22 cellular contexts compared by ENCODE assay signal in genomic region chr15:28075482-28076029, GRCh38. TPM values are rescaled to one million over a fixed set of nuclear protein-coding genes. Genes with fewer than 3 reads are reported as not detected.
DNase-seq lines count a peak whose midpoint lies in the region; ATAC-seq lines count a peak whose summit lies in the region.
"Had no signal": no experiment of that assay in that cellular context is flagged by ENCODE, and none has a peak within 500 bp of the region (broad histone marks: within the 10 kb centered on the region; RNA-seq: fewer than 3 reads in every experiment).

No MANE protein-coding gene starts in this region.

- DNase-seq in NCI-H748 (lab: John Stamatoyannopoulos, UW; ENCODE audit: unreplicated experiment) (peak; percentile 26), NCI-H748 treated with DMSO at 0.1 percent for 48 hours (lab: John Stamatoyannopoulos, UW) (no peak), NCI-H2081 (lab: John Stamatoyannopoulos, UW) (peak; percentile 45 to 84), SK-MEL-5 (ENCODE audit: low read depth, low spot score) (peak; percentile 92), NCI-H187 treated with DMSO at 0.1 percent for 48 hours (lab: John Stamatoyannopoulos, UW) (no peak), NCI-H345 treated with DMSO at 0.1 percent for 48 hours (lab: John Stamatoyannopoulos, UW; ENCODE audit: unreplicated experiment) (no peak)
- DNase-seq: Calu3; CD4-positive, alpha-beta T cell; DMS53; HCEC 1CT; Karpas-422; MM.1S; NCI-H1694 treated with DMSO at 0.1 percent for 48 hours; NCI-H2227 treated with DMSO at 0.1 percent for 48 hours; NCI-H526; SHP77; T-cell had no signal

- no peak for ATAC-seq in HG02840 (IDR thresholded peaks at IDR 0.05; ENCODE audit: low FRiP score, unreplicated experiment)
- ATAC-seq: GM23338, SK-N-SH treated with all-trans-retinoic acid at 6 μM for 48 hours, T-cell had no signal

- in situ Hi-C loops in SK-MEL-5 (cut with HindIII; ENCODE audit: low pct_unique_long_range_greater_than_20kb, low sequenced_read_pairs): no loop called here

RNA-seq across cellular contexts. Expression of gene OCA2, which starts 23.6 kb away (rescaled TPM):
- total RNA-seq in SK-MEL-5 (2014; rRNA removed; shearing (Covaris generic)): 200 and 219 TPM in 2 replicates
- 161 and 208 TPM in 2 replicates for polyA plus RNA-seq in SK-MEL-5 (2015; cell fraction: cytosol; rRNA removed)
- polyA plus RNA-seq in SK-MEL-5 (2015; cell fraction: nucleus; rRNA removed): 202 and 221 TPM in 2 replicates
- total RNA-seq: Calu3; CD4-positive, alpha-beta T cell; OCI-LY7 had no signal
- polyA plus RNA-seq: IgD-negative memory B cell had no signal

Comparison
In these comparisons a context has a peak if more than half of its experiments do, and no peak if none do; other contexts are left out.
1. DNase-seq: peak in NCI-H748 (single experiment), NCI-H2081 (2 of 2) and SK-MEL-5 (single experiment); none in NCI-H748 treated with DMSO at 0.1 percent for 48 hours (single experiment), NCI-H187 treated with DMSO at 0.1 percent for 48 hours (single experiment) and NCI-H345 treated with DMSO at 0.1 percent for 48 hours (single experiment).